11 cellular contexts compared by ENCODE assay signal in genomic region chr2:30224147-30224546, GRCh38. TPM values are rescaled to one million over a fixed set of nuclear protein-coding genes. Genes with fewer than 3 reads are reported as not detected.
DNase-seq lines count a peak whose midpoint lies in the region; ATAC-seq, FAIRE-seq and TF ChIP-seq lines count a peak whose summit lies in the region.
"Had no signal": no experiment of that assay in that cellular context is flagged by ENCODE, and none has a peak within 500 bp of the region (broad histone marks: within the 10 kb centered on the region; RNA-seq: fewer than 3 reads in every experiment).

No MANE protein-coding gene starts in this region.

- DNase-seq in GM12891 (ENCODE audit: insufficient read length, low spot score) = no peak
- DNase-seq in ascending aorta (ENCODE audit: low spot score in 2 of 2) = no peak
- peak in 1 of 3 donors; percentile 31 for DNase-seq in mucosa of descending colon
- no peak for DNase-seq in hypothalamus (lab: John Stamatoyannopoulos, UW)
- no peak for DNase-seq in amniotic stem cell (lab: John Stamatoyannopoulos, UW)
- DNase-seq in NCI-H1694 treated with DMSO at 0.1 percent for 48 hours (lab: John Stamatoyannopoulos, UW) = no peak
- no peak for DNase-seq in NCI-H1694 (lab: John Stamatoyannopoulos, UW)
- DNase-seq: activated gamma-delta T cell treated with Interleukin-2 at 50 U/mL for 16 hours, kidney glomerular epithelial cell, NCI-H345 had no signal

- TF ChIP-seq CTCF in ascending aorta (IDR thresholded peaks at IDR 0.05) (no peak), mucosa of descending colon (IDR thresholded peaks at IDR 0.05) (no peak)

- no peaks in the 10 kb centered on the region for H3K9me3 ChIP-seq in BLaER1
- H3K9me3 ChIP-seq in ascending aorta = no peaks in the 10 kb centered on the region
- H3K9me3 ChIP-seq in mucosa of descending colon = no peaks in the 10 kb centered on the region

- peak; percentile 63 for ATAC-seq in mucosa of descending colon

- peak overlapping the region; percentile 92 for H3K27ac ChIP-seq in BLaER1
- H3K27ac ChIP-seq in ascending aorta = peak overlapping the region; percentile 73 to 81

- H3K4me1 ChIP-seq in BLaER1 (peaks cover 49% of the 10 kb centered on the region), ascending aorta (peaks cover 10 to 20% of the 10 kb centered on the region in 2 donors), mucosa of descending colon (ENCODE audit: low read depth) (peaks cover 20% of the 10 kb centered on the region)

- H3K27me3 ChIP-seq in BLaER1 (no peaks in the 10 kb centered on the region), ascending aorta (no peaks in the 10 kb centered on the region)

- no peak for TF ChIP-seq POLR2A in GM12891 (IDR thresholded peaks at IDR 0.05; ENCODE audit: low read depth, low read length)

- peak; percentile 35 for FAIRE-seq in GM12891 (lab: Jason Lieb, UNC)

- peak overlapping the region; percentile 93 for H3K4me2 ChIP-seq in BLaER1

- intact Hi-C loops in ascending aorta (cut with DNase I) = no loop called here
- intact Hi-C loops in mucosa of descending colon (cut with DNase I, micrococcal nuclease) = no loop called here

- H3K4me3 ChIP-seq in BLaER1 (no peak overlapping the region), ascending aorta (no peak overlapping the region), mucosa of descending colon (no peak overlapping the region)

- no peaks in the 10 kb centered on the region for H3K36me3 ChIP-seq in BLaER1
- H3K36me3 ChIP-seq in ascending aorta = no peaks in the 10 kb centered on the region
- no peaks in the 10 kb centered on the region for H3K36me3 ChIP-seq in mucosa of descending colon (ENCODE audit: low read depth)

- H4K20me1 ChIP-seq in BLaER1 = no peaks in the 10 kb centered on the region

- H3K9ac ChIP-seq in BLaER1 = no peak overlapping the region

TF ChIP-seq in GM12891, 5 proteins besides CTCF, POLR2A, EP300 and RAD21:
- TF ChIP-seq TAF1 (IDR thresholded peaks at IDR 0.05; ENCODE audit: low read depth, low read length) (no peak), POU2F2 (IDR thresholded peaks at IDR 0.05; ENCODE audit: low read depth, low read length) (no peak), POLR2AphosphoS5 (IDR thresholded peaks at IDR 0.05; ENCODE audit: low read depth, low read length) (no peak), PAX5 (IDR thresholded peaks at IDR 0.05; ENCODE audit: insufficient read depth, low read length, severe bottlenecking) (no peak), SPI1 (IDR thresholded peaks at IDR 0.05; ENCODE audit: low read depth, low read length) (no peak)
TF ChIP-seq in GM12891: peak in this region for 0.

RNA-seq across cellular contexts. Expression of gene LBH, which starts 7.2 kb away (rescaled TPM):
- polyA plus RNA-seq in GM12891 (2012; ENCODE audit: low read depth, missing spikeins) = 35.5 TPM
- 116 TPM for total RNA-seq in ascending aorta
- 10 to 100 TPM in 2 of 3 donors, 1 to 10 TPM in 1; 7.2 to 12.8 (median 12.4) TPM for total RNA-seq in mucosa of descending colon
